ENCODE assay signal across 29 cellular contexts in the genomic region with DNA sequence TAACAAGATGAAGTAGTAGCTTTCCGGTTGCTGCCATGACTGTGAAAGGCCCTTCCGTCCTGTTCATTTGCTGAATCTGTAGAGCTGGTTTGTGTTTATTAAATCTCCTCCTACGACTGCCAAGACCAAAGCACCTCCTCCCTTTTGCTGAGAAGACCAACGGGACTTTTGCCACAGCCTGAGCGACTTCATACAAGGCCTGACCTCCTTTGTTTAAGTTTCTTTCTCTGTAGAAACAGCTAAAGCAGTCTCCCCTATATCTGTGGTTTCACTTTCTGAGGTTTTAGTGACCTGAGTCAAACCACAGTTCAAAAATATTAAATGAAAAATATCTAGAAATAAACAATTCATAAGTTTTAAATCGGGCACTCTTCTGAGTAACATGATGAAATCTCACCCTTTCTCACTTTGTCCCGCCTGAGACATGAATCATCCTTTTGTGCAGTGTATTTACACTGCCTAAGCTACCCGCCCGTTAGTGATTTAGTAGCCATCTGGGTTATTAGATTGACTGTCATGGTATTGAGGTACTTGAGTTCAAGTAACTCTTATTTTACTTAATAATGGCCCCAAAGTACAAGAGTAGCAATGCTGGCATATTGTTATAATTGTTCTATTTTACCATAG.
A peak's percentile ranks its signal among the peaks of the same experiment; 100 is the strongest.
DNase-seq lines count a peak whose midpoint lies in the region; ATAC-seq, FAIRE-seq and TF ChIP-seq lines count a peak whose summit lies in the region.
"Had no signal": no experiment of that assay in that cellular context is flagged by ENCODE, and none has a peak within 500 bp of the region (broad histone marks: within the 10 kb centered on the region; RNA-seq: fewer than 3 reads in every experiment).

No MANE protein-coding gene starts in this region.

- peak overlapping the region; percentile 57; the same call in 1 of the 2 replicates for H3K14ac ChIP-seq in H9 (ENCODE audit: insufficient read depth, low read length)

- H3K27ac Mint-ChIP-seq in H9: peak overlapping the region in 1 of 3 experiments; percentile 11; a peak in 2 of 7 replicates
- H3K27ac Mint-ChIP-seq: activated CD4-positive, alpha-beta T cell treated with anti-CD3 and anti-CD28 coated beads for 36 hours; activated naive CD8-positive, alpha-beta T cell treated with anti-CD3 and anti-CD28 coated beads, Interleukin-2, amount 10 ng/mL, durations not matched to agents 7 days and 5 days; CD14-positive monocyte; stimulated activated memory B cell treated with anti-CD40 and anti-IgM and Interleukin-4, amounts not matched to agents 10 μg/mL and 1 μg/mL and 100 μg/mL, for 72 hours; type B pancreatic cell had no signal

- no peak for ATAC-seq in HG02678 (IDR thresholded peaks at IDR 0.05; ENCODE audit: unreplicated experiment)
- ATAC-seq: activated CD4-positive, alpha-beta T cell treated with anti-CD3 and anti-CD28 coated beads for 36 hours; HCT116; psoas muscle; Right ventricle myocardium inferior; stimulated activated memory B cell treated with anti-CD40 and anti-IgM and Interleukin-4, amounts not matched to agents 10 μg/mL and 1 μg/mL and 100 μg/mL, for 72 hours had no signal

- no peak overlapping the region for H3K4me3 Mint-ChIP-seq in H9
- H3K4me3 Mint-ChIP-seq: activated CD4-positive, alpha-beta T cell treated with anti-CD3 and anti-CD28 coated beads for 36 hours; activated naive CD8-positive, alpha-beta T cell treated with anti-CD3 and anti-CD28 coated beads, Interleukin-2, amount 10 ng/mL, durations not matched to agents 7 days and 5 days; CD14-positive monocyte; stimulated activated memory B cell treated with anti-CD40 and anti-IgM and Interleukin-4, amounts not matched to agents 10 μg/mL and 1 μg/mL and 100 μg/mL, for 72 hours; type B pancreatic cell had no signal

- H3K36me3 ChIP-seq in OCI-LY3 (replicated peaks; ENCODE audit: low read depth, low read length): no peaks in the 10 kb centered on the region
- H3K36me3 ChIP-seq: left ventricle myocardium inferior, sigmoid colon had no signal

- no peaks in the 10 kb centered on the region for H3K23me2 ChIP-seq in H9 (ENCODE audit: insufficient read length, low read depth, low read length, poor library complexity, severe bottlenecking)

- peaks cover 6 to 10% of the 10 kb centered on the region in 2 experiments for H3K4me1 Mint-ChIP-seq in H9
- H3K4me1 Mint-ChIP-seq: activated CD4-positive, alpha-beta T cell treated with anti-CD3 and anti-CD28 coated beads for 36 hours; activated naive CD8-positive, alpha-beta T cell treated with anti-CD3 and anti-CD28 coated beads, Interleukin-2, amount 10 ng/mL, durations not matched to agents 7 days and 5 days; CD14-positive monocyte; stimulated activated memory B cell treated with anti-CD40 and anti-IgM and Interleukin-4, amounts not matched to agents 10 μg/mL and 1 μg/mL and 100 μg/mL, for 72 hours had no signal

- no CpG with 5 or more reads among the region's 9 CpGs for WGBS in H9 (ENCODE audit: extremely low coverage, insufficient read length, low lambda C conversion rate)

- no peak for FAIRE-seq in urothelium cell line (lab: Jason Lieb, UNC)
- FAIRE-seq: endothelial cell of umbilical vein, GM19239 had no signal

- no peak overlapping the region for H2AK5ac ChIP-seq in H9 (ENCODE audit: insufficient read length, low read length)

- peak overlapping the region; percentile 60 for H3K4me3 ChIP-seq in OCI-LY3 (ENCODE audit: low read length)
- no peak overlapping the region for H3K4me3 ChIP-seq in astrocyte of the spinal cord (ENCODE audit: low read depth, low read length)
- H3K4me3 ChIP-seq: left ventricle myocardium inferior, psoas muscle, sigmoid colon had no signal

- no peak overlapping the region for H2BK12ac ChIP-seq in H9 (ENCODE audit: insufficient read length, low read depth, low read length)

- H3K4me2 ChIP-seq in H9 (ENCODE audit: insufficient read depth, insufficient read length, low read length) (no peak overlapping the region), OCI-LY3 (ENCODE audit: low read length) (peak overlapping the region; percentile 77)

- no peak overlapping the region for H2BK120ac ChIP-seq in H9 (ENCODE audit: low read depth, low read length, poor library complexity, severe bottlenecking)

- no peaks in the 10 kb centered on the region; the same call in 1 of the 2 replicates for H3K4me1 ChIP-seq in H9 (ENCODE audit: insufficient read depth, low read length)
- peaks cover 26% of the 10 kb centered on the region for H3K4me1 ChIP-seq in OCI-LY3 (ENCODE audit: low read length)
- H3K4me1 ChIP-seq: left ventricle myocardium inferior, psoas muscle, sigmoid colon had no signal

- H4K5ac ChIP-seq in H9 (ENCODE audit: insufficient read length, low read depth, low read length): no peak overlapping the region

- DNase-seq in H9 (no peak), astrocyte of the spinal cord (ENCODE audit: low read depth, low spot score) (peak; percentile 43), urothelium cell line (ENCODE audit: low spot score) (peak; percentile 21), COLO668 (lab: John Stamatoyannopoulos, UW; ENCODE audit: unreplicated experiment) (no peak), COLO829 (ENCODE audit: low spot score) (no peak)
- DNase-seq: activated CD4-positive, alpha-beta T cell treated with anti-CD3 and anti-CD28 coated beads for 36 hours; activated effector memory CD4-positive, alpha-beta T cell treated with anti-CD3 and anti-CD28 coated beads, Interleukin-2, amount 50 U/mL, for 16 hours; activated naive CD8-positive, alpha-beta T cell treated with anti-CD3 and anti-CD28 coated beads, Interleukin-2, amount 10 ng/mL, durations not matched to agents 7 days and 5 days; activated T-cell treated with anti-CD3 and anti-CD28 coated beads, Interleukin-2, amount 50 U/mL, for 1 hour; glutamatergic neuron; islet precursor cell; left ventricle myocardium inferior; NCI-H1048; NCI-H1694; NCI-H510A; nucleus accumbens; psoas muscle; sigmoid colon; stimulated activated CD4-positive, alpha-beta T cell treated with anti-CD3 and anti-CD28 coated beads, Interleukin-4, amount 100 ng/mL, for 4 hours; substantia nigra had no signal

- no peak overlapping the region for H3K9ac ChIP-seq in H9 (ENCODE audit: extremely low read depth, insufficient read length, low read length)
- peak overlapping the region; percentile 53 for H3K9ac ChIP-seq in OCI-LY3 (ENCODE audit: low read length)

- no peak overlapping the region for H2BK20ac ChIP-seq in H9 (ENCODE audit: low read depth, low read length, poor library complexity, severe bottlenecking)

- H3K36me3 Mint-ChIP-seq in H9 (ENCODE audit: insufficient read depth in 1 of 3, low read depth in 3 of 3): no peaks in the 10 kb centered on the region
- H3K36me3 Mint-ChIP-seq: activated naive CD8-positive, alpha-beta T cell treated with anti-CD3 and anti-CD28 coated beads, Interleukin-2, amount 10 ng/mL, durations not matched to agents 7 days and 5 days; CD14-positive monocyte; stimulated activated memory B cell treated with anti-CD40 and anti-IgM and Interleukin-4, amounts not matched to agents 10 μg/mL and 1 μg/mL and 100 μg/mL, for 72 hours; type B pancreatic cell had no signal

- no peak overlapping the region for H3K18ac ChIP-seq in H9 (ENCODE audit: insufficient read length, low read depth, low read length)

- no peak overlapping the region for H3T11ph ChIP-seq in H9 (ENCODE audit: low read length)

- no peak overlapping the region for H3K27ac ChIP-seq in H9 (ENCODE audit: insufficient read length, low read depth, low read length)
- peak overlapping the region; percentile 41 for H3K27ac ChIP-seq in OCI-LY3 (ENCODE audit: low read length)
- H3K27ac ChIP-seq: left ventricle myocardium inferior, psoas muscle, sigmoid colon had no signal

- H4K20me1 ChIP-seq in H9 (ENCODE audit: control insufficient read depth, insufficient read depth, insufficient read length) (no peaks in the 10 kb centered on the region), OCI-LY3 (ENCODE audit: insufficient read depth, low read length) (no peaks in the 10 kb centered on the region)

- no peaks in the 10 kb centered on the region for H3K27me3 Mint-ChIP-seq in H9 (ENCODE audit: low read depth)
- H3K27me3 Mint-ChIP-seq: activated CD4-positive, alpha-beta T cell treated with anti-CD3 and anti-CD28 coated beads for 36 hours; activated naive CD8-positive, alpha-beta T cell treated with anti-CD3 and anti-CD28 coated beads, Interleukin-2, amount 10 ng/mL, durations not matched to agents 7 days and 5 days; stimulated activated memory B cell treated with anti-CD40 and anti-IgM and Interleukin-4, amounts not matched to agents 10 μg/mL and 1 μg/mL and 100 μg/mL, for 72 hours; type B pancreatic cell had no signal

- no peaks in the 10 kb centered on the region for H3K27me3 ChIP-seq in H9 (ENCODE audit: insufficient read depth, low read length)
- H3K27me3 ChIP-seq in OCI-LY3 (ENCODE audit: low read depth, low read length): no peaks in the 10 kb centered on the region
- H3K27me3 ChIP-seq: sigmoid colon had no signal

- H3K9me3 ChIP-seq in H9 (ENCODE audit: control insufficient read depth, low read depth, low read length) (no peaks in the 10 kb centered on the region), OCI-LY3 (ENCODE audit: insufficient read depth, low read length) (no peaks in the 10 kb centered on the region)
- H3K9me3 ChIP-seq: psoas muscle, sigmoid colon had no signal

- no peaks in the 10 kb centered on the region for H3K9me3 Mint-ChIP-seq in H9
- H3K9me3 Mint-ChIP-seq: type B pancreatic cell had no signal

- no peak overlapping the region for H2BK5ac ChIP-seq in H9 (ENCODE audit: insufficient read length, low read length)

- H3K79me2 ChIP-seq in H9 (ENCODE audit: insufficient read depth, low read length) (no peaks in the 10 kb centered on the region), OCI-LY3 (ENCODE audit: low read length) (no peaks in the 10 kb centered on the region)

- H3K23ac ChIP-seq in H9 (ENCODE audit: insufficient read length, low read depth, low read length): no peak overlapping the region

- H2AFZ ChIP-seq in H9 (ENCODE audit: low read length) (no peak overlapping the region), OCI-LY3 (ENCODE audit: low read depth, low read length) (peak overlapping the region; percentile 98)

- in situ Hi-C loops in astrocyte of the spinal cord (cut with HindIII; ENCODE audit: low sequenced_read_pairs): no loop called here

- H3K79me1 ChIP-seq in H9 (ENCODE audit: insufficient read depth, low read depth, low read length, poor library complexity, severe bottlenecking): no peaks in the 10 kb centered on the region

- no peak overlapping the region for H2BK15ac ChIP-seq in H9 (ENCODE audit: low read depth, low read length)

- no peak overlapping the region for H4K8ac ChIP-seq in H9 (replicated peaks; ENCODE audit: insufficient read length, low read depth, low read length)

- no peak overlapping the region for H3K56ac ChIP-seq in H9 (ENCODE audit: insufficient read length, low read depth, low read length)

- no peak overlapping the region for H3K4ac ChIP-seq in H9 (ENCODE audit: low read depth, low read length)

- TF ChIP-seq CTCF in H9 (conservative IDR thresholded peaks at IDR 0.05) (no peak), OCI-LY3 (IDR thresholded peaks at IDR 0.05; ENCODE audit: low read depth, low read length) (no peak), astrocyte of the spinal cord (IDR thresholded peaks at IDR 0.05; ENCODE audit: low read depth, low read length) (no peak)

- no peak overlapping the region for H4K91ac ChIP-seq in H9 (ENCODE audit: insufficient read length, low read depth, low read length)

Comparison
In these comparisons a context has a peak if more than half of its experiments do, and no peak if none do; other contexts are left out.
1. DNase-seq: peak in astrocyte of the spinal cord (single experiment) and urothelium cell line (single experiment); none in H9 (single experiment), COLO668 (single experiment) and COLO829 (single experiment).